9 cellular contexts compared by ENCODE assay signal in genomic region chr1:187928288-187928687, GRCh38.
DNase-seq lines count a peak whose midpoint lies in the region; ATAC-seq and TF ChIP-seq lines count a peak whose summit lies in the region.
"Had no signal": no experiment of that assay in that cellular context is flagged by ENCODE, and none has a peak within 500 bp of the region (broad histone marks: within the 10 kb centered on the region; RNA-seq: fewer than 3 reads in every experiment).

No MANE protein-coding gene starts in this region.

- no peak for ATAC-seq in GM18511 (IDR thresholded peaks at IDR 0.05; ENCODE audit: unreplicated experiment)

- DNase-seq in GM19238 (ENCODE audit: insufficient read length, low spot score) (peak; percentile 10), LHCN-M2 (ENCODE audit: low read depth) (peak; percentile 35), ecto neural progenitor cell (ENCODE audit: low spot score) (peak; percentile 49), progenitor cell of endocrine pancreas (ENCODE audit: low spot score, unreplicated experiment) (no peak)
- no peak for DNase-seq in stimulated activated CD4-positive, alpha-beta T cell treated with anti-CD3 and anti-CD28 coated beads, Interleukin-4, amount 100 ng/mL, for 1 hour
- DNase-seq in activated CD4-positive, alpha-beta T cell treated with anti-CD3 and anti-CD28 coated beads, Interleukin-2, amount 50 U/mL, for 1 hour = no peak
- DNase-seq in activated naive CD4-positive, alpha-beta T cell treated with anti-CD3 and anti-CD28 coated beads, Interleukin-2, amount 50 U/mL, for 16 hours = no peak
- DNase-seq: NCI-H187 treated with DMSO at 0.1 percent for 48 hours had no signal

- H3K27me3 Mint-ChIP-seq in progenitor cell of endocrine pancreas = peaks cover 20% of the 10 kb centered on the region

- H3K36me3 Mint-ChIP-seq in progenitor cell of endocrine pancreas (ENCODE audit: insufficient read depth) = no peaks in the 10 kb centered on the region

- H3K4me3 Mint-ChIP-seq in progenitor cell of endocrine pancreas (ENCODE audit: low read depth) = no peak overlapping the region

- no peaks in the 10 kb centered on the region for H3K4me1 Mint-ChIP-seq in progenitor cell of endocrine pancreas (ENCODE audit: low read depth)

- H3K27ac Mint-ChIP-seq in progenitor cell of endocrine pancreas = no peak overlapping the region

- H3K9me3 Mint-ChIP-seq in progenitor cell of endocrine pancreas (ENCODE audit: low read depth) = no peaks in the 10 kb centered on the region

- TF ChIP-seq CTCF in progenitor cell of endocrine pancreas (IDR thresholded peaks at IDR 0.05; ENCODE audit: unreplicated experiment) = peak; percentile 36

Comparison
In these comparisons a context has a peak if more than half of its experiments do, and no peak if none do; other contexts are left out.
1. DNase-seq: peak in GM19238 (single experiment), LHCN-M2 (single experiment) and ecto neural progenitor cell (single experiment); none in progenitor cell of endocrine pancreas (single experiment), stimulated activated CD4-positive, alpha-beta T cell treated with anti-CD3 and anti-CD28 coated beads, Interleukin-4, amount 100 ng/mL, for 1 hour (single experiment), activated CD4-positive, alpha-beta T cell treated with anti-CD3 and anti-CD28 coated beads, Interleukin-2, amount 50 U/mL, for 1 hour (single experiment) and activated naive CD4-positive, alpha-beta T cell treated with anti-CD3 and anti-CD28 coated beads, Interleukin-2, amount 50 U/mL, for 16 hours (single experiment).